ENCODE assay signal across 35 cellular contexts in genomic region chr13:45436332-45436731, GRCh38.
"Had no signal": no experiment of that assay in that cellular context is flagged by ENCODE, and none has a peak within 500 bp of the region (broad histone marks: within the 10 kb centered on the region; RNA-seq: fewer than 3 reads in every experiment).

No MANE protein-coding gene starts in this region.

- DNase-seq: activated B cell treated with CpG ODN at 0.5 μM for 24 hours; activated CD4-positive, alpha-beta T cell treated with anti-CD3 and anti-CD28 coated beads for 48 hours; activated CD4-positive, alpha-beta T cell treated with anti-CD3 and anti-CD28 coated beads, Interleukin-2, amount 50 U/mL, for 1 hour; activated CD4-positive, alpha-beta T cell treated with anti-CD3 and anti-CD28 coated beads, Interleukin-2, amount 50 U/mL, for 48 hours; activated CD8-positive, alpha-beta memory T cell treated with anti-CD3 and anti-CD28 coated beads, Interleukin-2, amount 10 ng/mL, durations not matched to agents 7 days and 5 days; activated CD8-positive, alpha-beta memory T cell treated with anti-CD3 and anti-CD28 coated beads, Interleukin-2, amount 50 U/mL, for 4 hours; activated CD8-positive, alpha-beta T cell treated with anti-CD3 and anti-CD28 coated beads for 36 hours; activated effector memory CD4-positive, alpha-beta T cell treated with Interleukin-2 at 50 U/mL for 16 hours; activated gamma-delta T cell treated with Interleukin-2 at 50 U/mL for 16 hours; activated naive CD4-positive, alpha-beta T cell treated with anti-CD3 and anti-CD28 coated beads, Interleukin-2, amount 50 U/mL, for 16 hours; activated naive CD4-positive, alpha-beta T cell treated with Interleukin-2 at 50 U/mL for 16 hours; activated T-cell treated with anti-CD3 and anti-CD28 coated beads for 4 hours; activated T-cell treated with anti-CD3 and anti-CD28 coated beads, Interleukin-2, amount 50 U/mL, for 24 hours; amniotic stem cell; anterior cingulate cortex; brain microvascular endothelial cell; caudate nucleus; cortex of kidney; dermis blood vessel endothelial cell; effector CD8-positive, alpha-beta T cell; esophagus squamous epithelium; foreskin melanocyte; T-helper 1 cell; T-helper 17 cell; T1000; WERI-Rb-1 had no signal

- FAIRE-seq: astrocyte, colon, endometrium, endothelial cell of umbilical vein had no signal

- H3K36me3 Mint-ChIP-seq: activated CD8-positive, alpha-beta memory T cell treated with anti-CD3 and anti-CD28 coated beads, Interleukin-2, amount 10 ng/mL, durations not matched to agents 7 days and 5 days; activated naive CD8-positive, alpha-beta T cell had no signal

- H3K4me1 Mint-ChIP-seq: activated T-helper 17 cell treated with anti-CD3 and anti-CD28 coated beads, Interleukin-2, amount 50 U/mL, for 72 hours had no signal

- H3K27ac ChIP-seq: brain microvascular endothelial cell, epithelial cell of prostate, esophagus squamous epithelium, WERI-Rb-1 had no signal

- H3K9me3 ChIP-seq: esophagus squamous epithelium had no signal

- H3K4me3 ChIP-seq: esophagus squamous epithelium had no signal

- H3K27me3 Mint-ChIP-seq: activated B cell treated with CpG ODN at 0.5 μM for 24 hours; activated CD8-positive, alpha-beta memory T cell treated with anti-CD3 and anti-CD28 coated beads, Interleukin-2, amount 10 ng/mL, durations not matched to agents 7 days and 5 days; activated CD8-positive, alpha-beta T cell treated with anti-CD3 and anti-CD28 coated beads for 36 hours; activated naive CD8-positive, alpha-beta T cell; activated T-cell treated with anti-CD3 and anti-CD28 coated beads, Interleukin-2, amount 50 U/mL, for 24 hours; activated T-helper 17 cell treated with anti-CD3 and anti-CD28 coated beads, Interleukin-2, amount 50 U/mL, for 72 hours; T-helper 17 cell had no signal

- ATAC-seq: activated CD4-positive, CD25-positive, alpha-beta regulatory T cell treated with anti-CD3 and anti-CD28 coated beads, Interleukin-2, amount 50 U/mL, for 24 hours; activated CD8-positive, alpha-beta memory T cell treated with anti-CD3 and anti-CD28 coated beads, Interleukin-2, amount 10 ng/mL, durations not matched to agents 7 days and 5 days; activated CD8-positive, alpha-beta T cell treated with anti-CD3 and anti-CD28 coated beads for 36 hours; activated T-helper 17 cell treated with anti-CD3 and anti-CD28 coated beads, Interleukin-2, amount 50 U/mL, for 72 hours; T-helper 17 cell had no signal

- H3K4me3 Mint-ChIP-seq: activated B cell treated with CpG ODN at 0.5 μM for 24 hours; activated CD8-positive, alpha-beta memory T cell treated with anti-CD3 and anti-CD28 coated beads, Interleukin-2, amount 10 ng/mL, durations not matched to agents 7 days and 5 days; activated CD8-positive, alpha-beta T cell treated with anti-CD3 and anti-CD28 coated beads for 36 hours; activated naive CD8-positive, alpha-beta T cell; activated T-cell treated with anti-CD3 and anti-CD28 coated beads, Interleukin-2, amount 50 U/mL, for 24 hours; activated T-helper 17 cell treated with anti-CD3 and anti-CD28 coated beads, Interleukin-2, amount 50 U/mL, for 72 hours; T-helper 17 cell; T-helper 2 cell treated with Interferon-gamma antibody and Interleukin-4, amounts not matched to agents 5 μg/mL and 100 μg/mL, for 36 hours had no signal

- H3K36me3 ChIP-seq: brain microvascular endothelial cell, esophagus squamous epithelium, WERI-Rb-1 had no signal

- H3K9me3 Mint-ChIP-seq: activated B cell treated with CpG ODN at 0.5 μM for 24 hours; activated CD8-positive, alpha-beta T cell treated with anti-CD3 and anti-CD28 coated beads for 36 hours; activated T-cell treated with anti-CD3 and anti-CD28 coated beads, Interleukin-2, amount 50 U/mL, for 24 hours; activated T-helper 17 cell treated with anti-CD3 and anti-CD28 coated beads, Interleukin-2, amount 50 U/mL, for 72 hours; T-helper 2 cell treated with Interferon-gamma antibody and Interleukin-4, amounts not matched to agents 5 μg/mL and 100 μg/mL, for 36 hours had no signal

- H3K27me3 ChIP-seq: brain microvascular endothelial cell, esophagus squamous epithelium had no signal
